20 cellular contexts compared by ENCODE assay signal in the genomic region with DNA sequence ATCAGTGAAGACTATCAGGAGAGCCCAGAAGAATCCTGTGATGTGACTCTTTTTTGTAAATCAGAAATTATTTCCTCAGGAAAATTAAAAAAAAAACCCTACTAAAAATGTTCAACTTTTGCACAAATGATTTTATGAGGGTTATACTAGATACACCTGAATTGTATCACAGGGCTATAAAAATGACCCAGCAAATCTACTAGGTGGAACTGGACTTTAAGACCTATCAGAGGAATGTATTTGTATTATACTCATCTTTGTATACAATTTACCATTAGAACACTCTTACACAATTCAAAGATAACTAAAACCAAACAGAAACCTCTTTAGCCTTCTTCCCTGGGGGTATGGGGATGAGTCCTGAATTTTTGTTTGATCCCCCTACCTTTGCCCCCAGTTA.
"Had no signal": no experiment of that assay in that cellular context is flagged by ENCODE, and none has a peak within 500 bp of the region (broad histone marks: within the 10 kb centered on the region; RNA-seq: fewer than 3 reads in every experiment).

No MANE protein-coding gene starts in this region.

- H3K9me3 ChIP-seq: esophagus squamous epithelium, gastroesophageal sphincter, spleen, thoracic aorta had no signal

- H3K4me3 Mint-ChIP-seq: activated B cell treated with CpG ODN at 0.5 μM for 24 hours; activated CD4-positive, alpha-beta memory T cell treated with anti-CD3 and anti-CD28 coated beads for 36 hours; endodermal cell; natural killer cell treated with Interleukin-12 subunit alpha and Interleukin-12 subunit beta and Interleukin-15 and Interleukin-18, amount 100 ng/mL, for 72 hours; T-helper 1 cell treated with Interleukin-12 subunit alpha and Interleukin-12 subunit beta and Interleukin-4 antibody, amounts not matched to agents 30 μg/mL and 1 μg/mL, for 36 hours had no signal

- H3K27ac ChIP-seq: brain microvascular endothelial cell, spleen had no signal

- H3K4me3 ChIP-seq: gastroesophageal sphincter, spleen had no signal

- H3K27ac Mint-ChIP-seq: activated B cell treated with CpG ODN at 0.5 μM for 24 hours; activated T-helper 2 cell treated with anti-CD3 and anti-CD28 coated beads, Interferon-gamma antibody, Interleukin-2, Interleukin-4, amounts not matched to agents 10 μg/mL and 5 μg/mL and 100 μg/mL, durations not matched to agents 14 hours and 24 hours and 36 hours; natural killer cell treated with Interleukin-12 subunit alpha and Interleukin-12 subunit beta and Interleukin-15 and Interleukin-18, amount 100 ng/mL, for 72 hours; progenitor cell of endocrine pancreas; T-helper 1 cell treated with Interleukin-12 subunit alpha and Interleukin-12 subunit beta and Interleukin-4 antibody, amounts not matched to agents 30 μg/mL and 1 μg/mL, for 36 hours had no signal

- DNase-seq: activated B cell treated with CpG ODN at 0.5 μM for 24 hours; activated CD4-positive, alpha-beta memory T cell treated with anti-CD3 and anti-CD28 coated beads for 36 hours; activated CD4-positive, alpha-beta T cell treated with anti-CD3 and anti-CD28 coated beads for 48 hours; activated naive CD4-positive, alpha-beta T cell treated with Interleukin-2 at 50 U/mL for 16 hours; anterior cingulate cortex; brain microvascular endothelial cell; caudate nucleus; endodermal cell; esophagus squamous epithelium; head of caudate nucleus; midbrain; spleen; stimulated activated CD4-positive, alpha-beta T cell treated with anti-CD3 and anti-CD28 coated beads, Interleukin-4, amount 100 ng/mL, for 24 hours; stimulated activated naive CD4-positive, alpha-beta T cell treated with Interleukin-2 at 50 U/mL for 16 hours had no signal

- H3K9me3 Mint-ChIP-seq: activated B cell treated with CpG ODN at 0.5 μM for 24 hours; activated CD4-positive, alpha-beta memory T cell treated with anti-CD3 and anti-CD28 coated beads for 36 hours; activated T-helper 2 cell treated with anti-CD3 and anti-CD28 coated beads, Interferon-gamma antibody, Interleukin-2, Interleukin-4, amounts not matched to agents 10 μg/mL and 5 μg/mL and 100 μg/mL, durations not matched to agents 14 hours and 24 hours and 36 hours; endodermal cell; natural killer cell treated with Interleukin-12 subunit alpha and Interleukin-12 subunit beta and Interleukin-15 and Interleukin-18, amount 100 ng/mL, for 72 hours; T-helper 1 cell treated with Interleukin-12 subunit alpha and Interleukin-12 subunit beta and Interleukin-4 antibody, amounts not matched to agents 30 μg/mL and 1 μg/mL, for 36 hours had no signal

- H3K27me3 ChIP-seq: brain microvascular endothelial cell, esophagus squamous epithelium, gastroesophageal sphincter, spleen had no signal

- H3K27me3 Mint-ChIP-seq: activated B cell treated with CpG ODN at 0.5 μM for 24 hours; activated CD4-positive, alpha-beta memory T cell treated with anti-CD3 and anti-CD28 coated beads for 36 hours; natural killer cell treated with Interleukin-12 subunit alpha and Interleukin-12 subunit beta and Interleukin-15 and Interleukin-18, amount 100 ng/mL, for 72 hours; progenitor cell of endocrine pancreas had no signal

- ATAC-seq: gastroesophageal sphincter; natural killer cell treated with Interleukin-12 subunit alpha and Interleukin-12 subunit beta and Interleukin-15 and Interleukin-18, amount 100 ng/mL, for 72 hours had no signal
